10 cellular contexts compared by ENCODE assay signal in genomic region chr16:85396879-85397871, GRCh38.
A peak's percentile ranks its signal among the peaks of the same experiment; 100 is the strongest.
DNase-seq lines count a peak whose midpoint lies in the region; ATAC-seq and TF ChIP-seq lines count a peak whose summit lies in the region.
"Had no signal": no experiment of that assay in that cellular context is flagged by ENCODE, and none has a peak within 500 bp of the region (broad histone marks: within the 10 kb centered on the region; RNA-seq: fewer than 3 reads in every experiment).

No MANE protein-coding gene starts in this region.

- H3K27ac ChIP-seq in esophagus muscularis mucosa (replicated peaks in 1 of 4): peak overlapping the region; percentile 71 to 88 (median 78)
- peak overlapping the region in 2 of 8 donors; percentile 40 to 67 for H3K27ac ChIP-seq in spleen

- H3K4me1 ChIP-seq in esophagus muscularis mucosa (peaks cover 34 to 50% (median 43%) of the 10 kb centered on the region in 4 donors), spleen (peaks cover 10 to 54% (median 32%) of the 10 kb centered on the region in 6 donors)

- TF ChIP-seq POLR2A in esophagus muscularis mucosa (IDR thresholded peaks at IDR 0.05; ENCODE audit: low read depth) (no peak), spleen (IDR thresholded peaks at IDR 0.05) (no peak)

- peak; percentile 81 to 86 for DNase-seq in NCI-H524 (lab: John Stamatoyannopoulos, UW)
- DNase-seq in NCI-H524 treated with DMSO at 0.1 percent for 48 hours (lab: John Stamatoyannopoulos, UW): no peak
- DNase-seq in NCI-H1436 treated with DMSO at 0.1 percent for 48 hours (lab: John Stamatoyannopoulos, UW): peak; percentile 23
- DNase-seq in esophagus muscularis mucosa (ENCODE audit: extremely low spot score): no peak
- DNase-seq in spleen: peak; percentile 66
- DNase-seq in foreskin melanocyte: no peak
- DNase-seq in EL: no peak
- DNase-seq: substantia nigra had no signal

- no peak for TF ChIP-seq EP300 in esophagus muscularis mucosa (IDR thresholded peaks at IDR 0.05)

- intact Hi-C loops in esophagus muscularis mucosa (cut with DNase I) (no loop called here), spleen (cut with DNase I; ENCODE audit: low total_unique reads) (no loop called here)

- 86% methylated on average over 23 of the region's 25 CpGs for WGBS in esophagus muscularis mucosa
- 72 to 77% (median 73%) methylated on average over 12 to 25 of the region's 25 CpGs for WGBS in spleen, 5 donors

- H3K27me3 ChIP-seq in esophagus muscularis mucosa (no peaks in the 10 kb centered on the region), spleen (replicated peaks in 1 of 7) (peaks cover 0 to 3% (median 0%) of the 10 kb centered on the region in 7 donors)

- no peak for TF ChIP-seq CTCF in esophagus muscularis mucosa (IDR thresholded peaks at IDR 0.05)
- TF ChIP-seq CTCF in spleen (IDR thresholded peaks at IDR 0.05 in 8 of 11, conservative IDR thresholded peaks at IDR 0.05 in 3 of 11): no peak

- H3K4me3 ChIP-seq in esophagus muscularis mucosa (no peak overlapping the region), spleen (no peak overlapping the region)
- H3K4me3 ChIP-seq: lung had no signal

- H3K36me3 ChIP-seq in esophagus muscularis mucosa: no peaks in the 10 kb centered on the region
- H3K36me3 ChIP-seq in spleen: no peaks in the 10 kb centered on the region

- ATAC-seq in GM21423 (IDR thresholded peaks at IDR 0.05; ENCODE audit: unreplicated experiment): no peak

- H3K9me3 ChIP-seq in esophagus muscularis mucosa (no peaks in the 10 kb centered on the region), spleen (peaks cover 0 to 3% (median 0%) of the 10 kb centered on the region in 8 donors)

Comparison
In these comparisons a context has a peak if more than half of its experiments do, and no peak if none do; other contexts are left out.
1. DNase-seq: peak in NCI-H524 (2 of 2), NCI-H1436 treated with DMSO at 0.1 percent for 48 hours (single experiment) and spleen (single experiment); none in NCI-H524 treated with DMSO at 0.1 percent for 48 hours (single experiment), esophagus muscularis mucosa (single experiment), foreskin melanocyte (single experiment) and EL (single experiment).